In genomic region chr11:67463680-67464410, GRCh38 we compare ENCODE assay signal across 1 cellular context.
TF ChIP-seq lines count a peak whose summit lies in the region.

No MANE protein-coding gene starts in this region.

TF ChIP-seq in K562, 482 proteins besides CTCF, POLR2A, EP300 and RAD21 (continues in another document):
- TF ChIP-seq, protein P1, sequence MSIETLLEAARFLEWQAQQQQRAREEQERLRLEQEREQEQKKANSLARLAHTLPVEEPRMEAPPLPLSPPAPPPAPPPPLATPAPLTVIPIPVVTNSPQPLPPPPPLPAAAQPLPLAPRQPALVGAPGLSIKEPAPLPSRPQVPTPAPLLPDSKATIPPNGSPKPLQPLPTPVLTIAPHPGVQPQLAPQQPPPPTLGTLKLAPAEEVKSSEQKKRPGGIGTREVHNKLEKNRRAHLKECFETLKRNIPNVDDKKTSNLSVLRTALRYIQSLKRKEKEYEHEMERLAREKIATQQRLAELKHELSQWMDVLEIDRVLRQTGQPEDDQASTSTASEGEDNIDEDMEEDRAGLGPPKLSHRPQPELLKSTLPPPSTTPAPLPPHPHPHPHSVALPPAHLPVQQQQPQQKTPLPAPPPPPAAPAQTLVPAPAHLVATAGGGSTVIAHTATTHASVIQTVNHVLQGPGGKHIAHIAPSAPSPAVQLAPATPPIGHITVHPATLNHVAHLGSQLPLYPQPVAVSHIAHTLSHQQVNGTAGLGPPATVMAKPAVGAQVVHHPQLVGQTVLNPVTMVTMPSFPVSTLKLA (conservative IDR thresholded peaks at IDR 0.05), result peak in 1 of 2 experiments; percentile 60; a peak in 1 of 4 replicates
- TF ChIP-seq ZNF239 (CRISPR knock-in tag; IDR thresholded peaks at IDR 0.05) (peak; percentile 20; the same call in 1 of the 2 replicates), ERF (CRISPR knock-in tag; IDR thresholded peaks at IDR 0.05) (0 out of 2 replicates have a peak, but pooled peaks have one; percentile 52), ID3 (CRISPR knock-in tag; IDR thresholded peaks at IDR 0.05) (no peak), ID3 (tag; IDR thresholded peaks at IDR 0.05) (peak; percentile 88), MYC (IDR thresholded peaks at IDR 0.05; ENCODE audit: low read depth, low read length) (0 out of 2 replicates have a peak, but pooled peaks have one; percentile 11), MYC (CRISPR knock-in tag; IDR thresholded peaks at IDR 0.05; ENCODE audit: borderline replicate concordance, low read depth) (0 out of 2 replicates have a peak, but pooled peaks have one; percentile 30), MYNN (IDR thresholded peaks at IDR 0.05) (peak; percentile 81), MYNN (CRISPR knock-in tag; IDR thresholded peaks at IDR 0.05) (no peak), THRAP3 (IDR thresholded peaks at IDR 0.05; ENCODE audit: borderline replicate concordance) (0 out of 2 replicates have a peak, but pooled peaks have one; percentile 62), POLR2G (IDR thresholded peaks at IDR 0.05; ENCODE audit: low read depth, low read length) (peak; percentile 88), TEAD2 (tag; IDR thresholded peaks at IDR 0.05) (no peak), CXXC5 (CRISPR knock-in tag; IDR thresholded peaks at IDR 0.05) (peak; percentile 62; the same call in 1 of the 2 replicates), SAP30 (IDR thresholded peaks at IDR 0.05; ENCODE audit: borderline replicate concordance, insufficient read depth, low read depth, low read length, poor library complexity, severe bottlenecking) (peak; percentile 19), ZNF76 (CRISPR knock-in tag; IDR thresholded peaks at IDR 0.05; ENCODE audit: borderline replicate concordance) (peak; percentile 59; the same call in 1 of the 2 replicates), CBFB (CRISPR knock-in tag; IDR thresholded peaks at IDR 0.05) (peak; percentile 75), ZNF316 (IDR thresholded peaks at IDR 0.05) (peak; percentile 79), JUN (IDR thresholded peaks at IDR 0.05; ENCODE audit: borderline replicate concordance, low read depth, low read length) (peak; percentile 91), JUN (CRISPR knock-in tag; IDR thresholded peaks at IDR 0.05; ENCODE audit: borderline replicate concordance) (no peak), SMARCE1 (IDR thresholded peaks at IDR 0.05) (no peak; the same call in 1 of the 2 replicates), TAF15 (IDR thresholded peaks at IDR 0.05; ENCODE audit: low read depth, low read length) (no peak), ZBTB34 (CRISPR knock-in tag; IDR thresholded peaks at IDR 0.05) (no peak), GATAD2B (IDR thresholded peaks at IDR 0.05; ENCODE audit: borderline replicate concordance) (0 out of 2 replicates have a peak, but pooled peaks have one; percentile 58), RCOR1 (IDR thresholded peaks at IDR 0.05; ENCODE audit: borderline replicate concordance in 1 of 2, low read depth in 2 of 2, low read length in 2 of 2) (peak in 1 of 2 experiments; percentile 25; a peak in 1 of 4 replicates), ZNF830 (CRISPR knock-in tag; IDR thresholded peaks at IDR 0.05) (0 out of 2 replicates have a peak, but pooled peaks have one; percentile 22), ZNF398 (CRISPR knock-in tag; IDR thresholded peaks at IDR 0.05) (no peak), NRF1 (conservative IDR thresholded peaks at IDR 0.05 in 1 of 2, IDR thresholded peaks at IDR 0.05 in 1 of 2) (peak in 1 of 2 experiments; percentile 38; a peak in 1 of 4 replicates), DPF2 (IDR thresholded peaks at IDR 0.05) (peak; percentile 55; the same call in 1 of the 2 replicates), ZNF583 (CRISPR knock-in tag; IDR thresholded peaks at IDR 0.05) (peak; percentile 66; the same call in 1 of the 2 replicates), WHSC1 (IDR thresholded peaks at IDR 0.05; ENCODE audit: low read length) (no peak), POLR2AphosphoS5 (IDR thresholded peaks at IDR 0.05; ENCODE audit: control insufficient read depth, insufficient read depth, low read depth, low read length) (no peak), RHOXF2B (CRISPR knock-in tag; conservative IDR thresholded peaks at IDR 0.05) (0 out of 2 replicates have a peak, but pooled peaks have one; percentile 23), HNRNPK (IDR thresholded peaks at IDR 0.05; ENCODE audit: low read depth, low read length, poor library complexity, severe bottlenecking) (no peak), ESRRA (IDR thresholded peaks at IDR 0.05; ENCODE audit: borderline replicate concordance, low read depth) (0 out of 2 replicates have a peak, but pooled peaks have one; percentile 25), EP400 (IDR thresholded peaks at IDR 0.05) (peak; percentile 57), TCF3 (CRISPR knock-in tag; IDR thresholded peaks at IDR 0.05) (no peak), TARDBP (IDR thresholded peaks at IDR 0.05) (0 out of 2 replicates have a peak, but pooled peaks have one; percentile 46), ATF7 (IDR thresholded peaks at IDR 0.05) (peak; percentile 78), RREB1 (CRISPR knock-in tag; IDR thresholded peaks at IDR 0.05) (peak; percentile 37), SRSF3 (IDR thresholded peaks at IDR 0.05; ENCODE audit: insufficient read depth, low read length) (0 out of 2 replicates have a peak, but pooled peaks have one; percentile 53), ZBTB9 (CRISPR knock-in tag; IDR thresholded peaks at IDR 0.05) (peak; percentile 95), ZBTB2 (IDR thresholded peaks at IDR 0.05) (peak; percentile 66; the same call in 1 of the 2 replicates), PCBP1 (IDR thresholded peaks at IDR 0.05; ENCODE audit: low read depth, low read length, poor library complexity, severe bottlenecking) (peak; percentile 79), CEBPB (tag; IDR thresholded peaks at IDR 0.05) (peak; percentile 53), ATF4 (CRISPR knock-in tag; IDR thresholded peaks at IDR 0.05) (0 out of 2 replicates have a peak, but pooled peaks have one; percentile 64)
- TF ChIP-seq, protein P2, sequence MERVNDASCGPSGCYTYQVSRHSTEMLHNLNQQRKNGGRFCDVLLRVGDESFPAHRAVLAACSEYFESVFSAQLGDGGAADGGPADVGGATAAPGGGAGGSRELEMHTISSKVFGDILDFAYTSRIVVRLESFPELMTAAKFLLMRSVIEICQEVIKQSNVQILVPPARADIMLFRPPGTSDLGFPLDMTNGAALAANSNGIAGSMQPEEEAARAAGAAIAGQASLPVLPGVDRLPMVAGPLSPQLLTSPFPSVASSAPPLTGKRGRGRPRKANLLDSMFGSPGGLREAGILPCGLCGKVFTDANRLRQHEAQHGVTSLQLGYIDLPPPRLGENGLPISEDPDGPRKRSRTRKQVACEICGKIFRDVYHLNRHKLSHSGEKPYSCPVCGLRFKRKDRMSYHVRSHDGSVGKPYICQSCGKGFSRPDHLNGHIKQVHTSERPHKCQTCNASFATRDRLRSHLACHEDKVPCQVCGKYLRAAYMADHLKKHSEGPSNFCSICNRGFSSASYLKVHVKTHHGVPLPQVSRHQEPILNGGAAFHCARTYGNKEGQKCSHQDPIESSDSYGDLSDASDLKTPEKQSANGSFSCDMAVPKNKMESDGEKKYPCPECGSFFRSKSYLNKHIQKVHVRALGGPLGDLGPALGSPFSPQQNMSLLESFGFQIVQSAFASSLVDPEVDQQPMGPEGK (CRISPR knock-in tag; IDR thresholded peaks at IDR 0.05; ENCODE audit: borderline replicate concordance), result no peak
